ENCODE assay signal across 12 cellular contexts in genomic region chr1:39450956-39451601, GRCh38. TPM values are rescaled to one million over a fixed set of nuclear protein-coding genes. Genes with fewer than 3 reads are reported as not detected.
DNase-seq lines count a peak whose midpoint lies in the region; ATAC-seq and TF ChIP-seq lines count a peak whose summit lies in the region.
"Had no signal": no experiment of that assay in that cellular context is flagged by ENCODE, and none has a peak within 500 bp of the region (broad histone marks: within the 10 kb centered on the region; RNA-seq: fewer than 3 reads in every experiment).

No MANE protein-coding gene starts in this region.

- DNase-seq in AG10803 (ENCODE audit: low read depth) (peak; percentile 78), HT1080 (ENCODE audit: low read depth) (peak; percentile 29), dermis microvascular lymphatic vessel endothelial cell (ENCODE audit: low read depth in 2 of 2) (peak; percentile 50 to 71), mucosa of descending colon (peak in 1 of 3 donors; percentile 27), Karpas-422 (no peak)
- no peak for DNase-seq in stimulated activated CD4-positive, alpha-beta T cell treated with anti-CD3 and anti-CD28 coated beads, Interleukin-4, amount 100 ng/mL, for 1 hour
- DNase-seq: anterior cingulate cortex, esophagus squamous epithelium, H9, NCI-H2081 had no signal

- no peaks in the 10 kb centered on the region for H4K20me1 ChIP-seq in Karpas-422 (ENCODE audit: insufficient read depth, low read depth, low read length)

- no peaks in the 10 kb centered on the region for H3K27me3 ChIP-seq in Karpas-422 (ENCODE audit: low read length)
- H3K27me3 ChIP-seq: esophagus squamous epithelium had no signal

- H3K9me2 ChIP-seq in Karpas-422 (replicated peaks; ENCODE audit: insufficient read depth, low read length), result no peaks in the 10 kb centered on the region

- TF ChIP-seq CTCF in AG10803 (conservative IDR thresholded peaks at IDR 0.05; ENCODE audit: low read length) (no peak), mucosa of descending colon (IDR thresholded peaks at IDR 0.05) (no peak)

- intact Hi-C loops in mucosa of descending colon (cut with DNase I, micrococcal nuclease), result no loop called here

- H3K36me3 ChIP-seq in mucosa of descending colon (ENCODE audit: low read depth) (peaks cover 8% of the 10 kb centered on the region), Karpas-422 (ENCODE audit: insufficient read depth, low read length) (no peaks in the 10 kb centered on the region)

- H3K27ac ChIP-seq in Karpas-422 (ENCODE audit: low read length), result no peak overlapping the region

- no peak overlapping the region for H3K4me3 ChIP-seq in AG10803 (ENCODE audit: low read length)
- no peak overlapping the region for H3K4me3 ChIP-seq in mucosa of descending colon
- H3K4me3 ChIP-seq in Karpas-422 (ENCODE audit: low read length), result no peak overlapping the region
- H3K4me3 ChIP-seq: esophagus squamous epithelium had no signal

- ATAC-seq in mucosa of descending colon, result peak; percentile 7
- ATAC-seq in HG03460 (IDR thresholded peaks at IDR 0.05; ENCODE audit: unreplicated experiment), result no peak
- no peak for ATAC-seq in HG03342 (IDR thresholded peaks at IDR 0.05; ENCODE audit: unreplicated experiment)

- H2AFZ ChIP-seq in Karpas-422 (ENCODE audit: low read length), result no peak overlapping the region

- no peak overlapping the region for H3K4me2 ChIP-seq in Karpas-422 (ENCODE audit: low read depth, low read length, poor library complexity, severe bottlenecking)

- H3K9me3 ChIP-seq in mucosa of descending colon (no peaks in the 10 kb centered on the region), Karpas-422 (ENCODE audit: low read length) (no peaks in the 10 kb centered on the region)
- H3K9me3 ChIP-seq: esophagus squamous epithelium had no signal

- H3K9ac ChIP-seq in Karpas-422 (ENCODE audit: low read length), result no peak overlapping the region

- H3K79me2 ChIP-seq in Karpas-422 (ENCODE audit: low read length), result no peaks in the 10 kb centered on the region

- H3K4me1 ChIP-seq in mucosa of descending colon (ENCODE audit: low read depth) (no peaks in the 10 kb centered on the region), Karpas-422 (ENCODE audit: low read length) (no peaks in the 10 kb centered on the region)

RNA-seq across cellular contexts. Expression of gene BMP8A, which starts 40.4 kb away (rescaled TPM):
- total RNA-seq in HT1080 (2014; rRNA removed; shearing (Covaris generic)), result not detected in 2 replicates
- polyA plus RNA-seq in HT1080 (2015; cell fraction: cytosol; rRNA removed), result 0.17 and 0.21 TPM in 2 replicates
- 0.22 TPM in 1 of 2 replicates, not detected in the other for polyA plus RNA-seq in HT1080 (2015; cell fraction: nucleus; rRNA removed)
- total RNA-seq in dermis microvascular lymphatic vessel endothelial cell (0.13 TPM in 2 replicates), mucosa of descending colon (1 to 10 TPM; 6.5 to 9.2 (median 8.2) TPM)
- not detected in 2 replicates for total RNA-seq in Karpas-422 (2014; rRNA removed; shearing (Covaris generic); ENCODE audit: low replicate concordance)

Comparison
In these comparisons a context has a peak if more than half of its experiments do, and no peak if none do; other contexts are left out.
1. DNase-seq: peak in AG10803 (single experiment), HT1080 (single experiment) and dermis microvascular lymphatic vessel endothelial cell (2 of 2); none in stimulated activated CD4-positive, alpha-beta T cell treated with anti-CD3 and anti-CD28 coated beads, Interleukin-4, amount 100 ng/mL, for 1 hour (single experiment) and Karpas-422 (single experiment).